Comparison of ENCODE assay signal across 8 cellular contexts in genomic region chr17:81090361-81091133, GRCh38. TPM values are rescaled to one million over a fixed set of nuclear protein-coding genes. Genes with fewer than 3 reads are reported as not detected.
DNase-seq lines count a peak whose midpoint lies in the region; ATAC-seq lines count a peak whose summit lies in the region.

No MANE protein-coding gene starts in this region.

- no peak overlapping the region for H3K4me3 ChIP-seq in NT2/D1 (ENCODE audit: insufficient read length, low read depth)
- no peak overlapping the region for H3K4me3 ChIP-seq in neuronal stem cell (ENCODE audit: low read length in 2 of 2)

- H4K91ac ChIP-seq in neuronal stem cell (ENCODE audit: low read depth, low read length, poor library complexity) = no peak overlapping the region

- no peak overlapping the region for H3K4me2 ChIP-seq in neuronal stem cell (ENCODE audit: insufficient read depth, low read length, poor library complexity, severe bottlenecking)

- no CpG with 5 or more reads among the region's 26 CpGs for whole genome bisulfite sequencing in neuronal stem cell (ENCODE audit: extremely low coverage in 2 of 2, insufficient read length in 2 of 2, insufficient replicate concordance in 1 of 2), 2 donors

- ATAC-seq in HG02885 (IDR thresholded peaks at IDR 0.05; ENCODE audit: poor library complexity, unreplicated experiment) (no peak), GM18867 (IDR thresholded peaks at IDR 0.05; ENCODE audit: unreplicated experiment) (no peak)

- H3K4me1 ChIP-seq in NT2/D1 (ENCODE audit: insufficient read depth, insufficient read length) (peaks cover 47% of the 10 kb centered on the region), neuronal stem cell (ENCODE audit: control insufficient read depth in 2 of 2, insufficient read depth in 1 of 2, low read depth in 1 of 2, low read length in 2 of 2) (peaks cover 25 to 38% of the 10 kb centered on the region in 2 donors)

- DNase-seq in ELF-1 (ENCODE audit: low read depth, low spot score) (peak; percentile 60), NT2/D1 (ENCODE audit: low read depth, low spot score) (peak; percentile 38), caudate nucleus (lab: John Stamatoyannopoulos, UW) (peak in 2 of 61 donors; percentile 14 to 34), neuronal stem cell (ENCODE audit: low spot score) (no peak), NCI-H2227 (lab: John Stamatoyannopoulos, UW; ENCODE audit: unreplicated experiment) (no peak), DMS79 treated with DMSO at 0.1 percent for 48 hours (lab: John Stamatoyannopoulos, UW) (no peak)

- H2AK5ac ChIP-seq in neuronal stem cell (ENCODE audit: low read depth, low read length) = peak overlapping the region; percentile 76

- no peak overlapping the region for H4K8ac ChIP-seq in neuronal stem cell (ENCODE audit: low read depth, low read length)

- peak overlapping the region; percentile 61 for H3K23ac ChIP-seq in neuronal stem cell (ENCODE audit: low read depth, low read length, poor library complexity)

- H2BK120ac ChIP-seq in neuronal stem cell (ENCODE audit: low read depth, low read length) = no peak overlapping the region

- peak overlapping the region; percentile 94 for H3K18ac ChIP-seq in neuronal stem cell (ENCODE audit: low read length)

- H3K9ac ChIP-seq in NT2/D1 (ENCODE audit: insufficient read length, low read depth) (peak overlapping the region; percentile 39), neuronal stem cell (ENCODE audit: low read depth, low read length, poor library complexity) (no peak overlapping the region)

- H3K27me3 ChIP-seq in NT2/D1 (ENCODE audit: insufficient read depth, insufficient read length) (no peaks in the 10 kb centered on the region), neuronal stem cell (ENCODE audit: control insufficient read depth in 3 of 3, insufficient read depth in 3 of 3, low read depth in 1 of 3, low read length in 3 of 3) (no peaks in the 10 kb centered on the region)

- H3K79me1 ChIP-seq in neuronal stem cell (ENCODE audit: low read depth, low read length) = peaks cover 12% of the 10 kb centered on the region

- H3K9me3 ChIP-seq in NT2/D1 (ENCODE audit: insufficient read depth, low read length) = no peaks in the 10 kb centered on the region
- H3K9me3 ChIP-seq in neuronal stem cell (replicated peaks in 1 of 2; ENCODE audit: control insufficient read depth in 2 of 2, insufficient read depth in 1 of 2, low read depth in 1 of 2, low read length in 2 of 2) = no peaks in the 10 kb centered on the region

- H2AFZ ChIP-seq in neuronal stem cell (ENCODE audit: low read length) = no peak overlapping the region

- peak overlapping the region; percentile 91 for H2BK15ac ChIP-seq in neuronal stem cell (ENCODE audit: low read length)

- H3K36me3 ChIP-seq in NT2/D1 (ENCODE audit: insufficient read depth, insufficient read length, low read length) (peaks cover 57% of the 10 kb centered on the region), neuronal stem cell (replicated peaks in 1 of 2; ENCODE audit: control insufficient read depth in 2 of 2, insufficient read depth in 2 of 2, low read length in 2 of 2) (peaks cover 18 to 40% of the 10 kb centered on the region in 2 donors)

- H2BK12ac ChIP-seq in neuronal stem cell (ENCODE audit: low read length) = no peak overlapping the region

- no peak overlapping the region for H3K14ac ChIP-seq in neuronal stem cell (ENCODE audit: low read length)

- H2BK5ac ChIP-seq in neuronal stem cell (ENCODE audit: low read length) = peak overlapping the region; percentile 55

- H3K27ac ChIP-seq in caudate nucleus (ENCODE audit: low read depth, low read length) (peak overlapping the region; percentile 26), neuronal stem cell (replicated peaks; ENCODE audit: low read length) (no peak overlapping the region)

- no peak overlapping the region for H3K4ac ChIP-seq in neuronal stem cell (ENCODE audit: low read length)

RNA-seq across cellular contexts. Expression of gene BAIAP2, which starts 55.6 kb away (rescaled TPM):
- polyA plus RNA-seq in neuronal stem cell (2013, experiment 1 of 2) = 30.9 TPM
- 31.6 TPM for polyA plus RNA-seq in neuronal stem cell (2013, experiment 2 of 2)

Comparison
In these comparisons a context has a peak if more than half of its experiments do, and no peak if none do; other contexts are left out.
1. DNase-seq: peak in ELF-1 (single experiment) and NT2/D1 (single experiment); none in neuronal stem cell (single experiment), NCI-H2227 (single experiment) and DMS79 treated with DMSO at 0.1 percent for 48 hours (single experiment).